16 cellular contexts compared by ENCODE assay signal in genomic region chr9:87514136-87514535, GRCh38.
"Had no signal": no experiment of that assay in that cellular context is flagged by ENCODE, and none has a peak within 500 bp of the region (broad histone marks: within the 10 kb centered on the region; RNA-seq: fewer than 3 reads in every experiment).

No MANE protein-coding gene starts in this region.

- H3K27ac Mint-ChIP-seq: activated naive CD8-positive, alpha-beta T cell; endodermal cell; nephron progenitor cell; T-cell had no signal

- H3K9me3 Mint-ChIP-seq: endodermal cell, nephron progenitor cell, T-cell had no signal

- ATAC-seq: activated CD4-positive, CD25-positive, alpha-beta regulatory T cell treated with anti-CD3 and anti-CD28 coated beads, Interleukin-2, amount 50 U/mL, for 24 hours; foreskin keratinocyte; left colon; T-cell had no signal

- H3K36me3 Mint-ChIP-seq: activated naive CD8-positive, alpha-beta T cell; T-cell had no signal

- H3K9me3 ChIP-seq: thoracic aorta had no signal

- H3K4me1 Mint-ChIP-seq: T-cell had no signal

- H3K27ac ChIP-seq: foreskin keratinocyte, skin epidermis, thoracic aorta had no signal

- H3K4me1 ChIP-seq: foreskin keratinocyte had no signal

- H3K4me3 ChIP-seq: skin epidermis, thoracic aorta had no signal

- H3K36me3 ChIP-seq: thoracic aorta had no signal

- H3K4me3 Mint-ChIP-seq: activated naive CD8-positive, alpha-beta T cell; endodermal cell; nephron progenitor cell; T-cell had no signal

- DNase-seq: activated CD4-positive, alpha-beta T cell treated with anti-CD3 and anti-CD28 coated beads, Interleukin-2, amount 50 U/mL, for 1 hour; foreskin keratinocyte; islet precursor cell; left colon; mammary epithelial cell; midbrain; nephron progenitor cell; occipital lobe; stimulated activated CD4-positive, alpha-beta T cell treated with anti-CD3 and anti-CD28 coated beads, Interleukin-15, amount 100 ng/mL, for 24 hours; stimulated activated CD4-positive, alpha-beta T cell treated with anti-CD3 and anti-CD28 coated beads, Interleukin-2, amount 100 ng/mL, for 48 hours; T-cell had no signal
